ENCODE assay signal across 16 cellular contexts in genomic region chr7:2195403-2196246, GRCh38. TPM values are rescaled to one million over a fixed set of nuclear protein-coding genes. Genes with fewer than 3 reads are reported as not detected.
DNase-seq lines count a peak whose midpoint lies in the region; ATAC-seq and TF ChIP-seq lines count a peak whose summit lies in the region.
"Had no signal": no experiment of that assay in that cellular context is flagged by ENCODE, and none has a peak within 500 bp of the region (broad histone marks: within the 10 kb centered on the region; RNA-seq: fewer than 3 reads in every experiment).

No MANE protein-coding gene starts in this region.

- H3K4me3 ChIP-seq in mammary epithelial cell (replicated peaks in 1 of 3; ENCODE audit: insufficient read depth in 1 of 3, low read depth in 2 of 3, low read length in 3 of 3) = no peak overlapping the region
- H3K4me3 ChIP-seq in GM23248 = no peak overlapping the region
- H3K4me3 ChIP-seq: A549, coronary artery had no signal

- dilution Hi-C loops in mammary epithelial cell (cut with HindIII; ENCODE audit: low sequenced_read_pairs) = loop anchor here (10.0 kb wide), 1 partner anchor 101 kb away; no protein-coding TSS in a partner anchor

- H3K4me1 ChIP-seq in mammary epithelial cell (ENCODE audit: insufficient read depth, low read length) (peaks cover 20% of the 10 kb centered on the region), GM23248 (ENCODE audit: insufficient read depth) (no peaks in the 10 kb centered on the region)
- H3K4me1 ChIP-seq: A549 had no signal

- no peaks in the 10 kb centered on the region for H3K27me3 Mint-ChIP-seq in MCF 10A (ENCODE audit: insufficient read depth, unreplicated experiment)
- H3K27me3 Mint-ChIP-seq: activated naive CD8-positive, alpha-beta T cell treated with anti-CD3 and anti-CD28 coated beads, Interleukin-2, amount 50 U/mL, for 24 hours; naive thymus-derived CD8-positive, alpha-beta T cell; type B pancreatic cell had no signal

- BruUV-seq in mammary epithelial cell (replicated peaks; lab: Mats Ljungman, UMichigan) = no TSS peak
- BruUV-seq in MCF 10A (replicated peaks; lab: Mats Ljungman, UMichigan) = no TSS peak

- H3K9me2 ChIP-seq in GM23248 (ENCODE audit: insufficient read depth) = no peaks in the 10 kb centered on the region

- H3K79me2 ChIP-seq in mammary epithelial cell (ENCODE audit: insufficient read depth, low read length) = peaks cover 6% of the 10 kb centered on the region
- H3K79me2 ChIP-seq in GM23248 (ENCODE audit: insufficient read depth) = no peaks in the 10 kb centered on the region; the same call in 1 of the 2 replicates

- no peak for TF ChIP-seq CTCF in mammary epithelial cell (conservative IDR thresholded peaks at IDR 0.05 in 1 of 2, IDR thresholded peaks at IDR 0.05 in 1 of 2; ENCODE audit: extremely low read depth in 1 of 2, insufficient read depth in 1 of 2, low read depth in 1 of 2, low read length in 2 of 2)
- TF ChIP-seq CTCF in MCF 10A (IDR thresholded peaks at IDR 0.05; ENCODE audit: unreplicated experiment) = no peak

- 0 out of 2 replicates have a peak, but pooled peaks cover 3% of the 10 kb centered on the region for H3F3A ChIP-seq in GM23248 (ENCODE audit: insufficient read depth)

- no peaks in the 10 kb centered on the region for H3K9me3 Mint-ChIP-seq in MCF 10A (ENCODE audit: unreplicated experiment)
- H3K9me3 Mint-ChIP-seq: activated naive CD8-positive, alpha-beta T cell treated with anti-CD3 and anti-CD28 coated beads, Interleukin-2, amount 50 U/mL, for 24 hours; type B pancreatic cell had no signal

- H3K4me3 Mint-ChIP-seq in MCF 10A (ENCODE audit: unreplicated experiment) = no peak overlapping the region
- H3K4me3 Mint-ChIP-seq: activated naive CD8-positive, alpha-beta T cell treated with anti-CD3 and anti-CD28 coated beads, Interleukin-2, amount 50 U/mL, for 24 hours; naive thymus-derived CD8-positive, alpha-beta T cell; type B pancreatic cell had no signal

- H3K27me3 ChIP-seq in mammary epithelial cell (ENCODE audit: insufficient read depth, low read length) = no peaks in the 10 kb centered on the region
- H3K27me3 ChIP-seq in GM23248 (replicated peaks; ENCODE audit: insufficient read depth) = no peaks in the 10 kb centered on the region

- H3K9ac ChIP-seq in mammary epithelial cell (ENCODE audit: insufficient read depth, low read length) = no peak overlapping the region
- H3K9ac ChIP-seq in GM23248 = no peak overlapping the region

- no peaks in the 10 kb centered on the region for H3K4me1 Mint-ChIP-seq in MCF 10A (ENCODE audit: insufficient read depth, unreplicated experiment)

- H3K27ac Mint-ChIP-seq in MCF 10A (ENCODE audit: low read depth, unreplicated experiment) = no peak overlapping the region
- H3K27ac Mint-ChIP-seq: activated naive CD8-positive, alpha-beta T cell treated with anti-CD3 and anti-CD28 coated beads, Interleukin-2, amount 50 U/mL, for 24 hours; type B pancreatic cell had no signal

- WGBS in mammary epithelial cell (ENCODE audit: low coverage, missing lambda C conversion rate) = 25% methylated on average over 12 of the region's 13 CpGs
- WGBS in GM23248 (ENCODE audit: low coverage in 1 of 2, low lambda C conversion rate in 2 of 2, missing lambda C conversion rate in 2 of 2), 2 experiments = 96% methylated on average over 13 of the region's 13 CpGs

- H3K4me2 ChIP-seq in mammary epithelial cell (ENCODE audit: insufficient read depth, low read depth, low read length) = peak overlapping the region; percentile 40
- H3K4me2 ChIP-seq in GM23248 (ENCODE audit: unreplicated experiment) = no peak overlapping the region
- H3K4me2 ChIP-seq: A549 had no signal

- peaks cover 26% of the 10 kb centered on the region for H3K36me3 Mint-ChIP-seq in MCF 10A (ENCODE audit: insufficient read depth, unreplicated experiment)

- POLR2A ChIA-PET in MCF 10A (lab: Yijun Ruan, JAX) = interaction anchor here (0.6 kb wide), 1 partner anchor 353 kb away, joined by 3 read pairs; no protein-coding TSS in a partner anchor

- H2AFZ ChIP-seq in mammary epithelial cell (ENCODE audit: low read depth, low read length) = peak overlapping the region; percentile 28
- H2AFZ ChIP-seq in GM23248 = no peak overlapping the region

- no peaks in the 10 kb centered on the region for H4K20me1 ChIP-seq in mammary epithelial cell (ENCODE audit: insufficient read depth, low read length)
- H4K20me1 ChIP-seq in GM23248 (ENCODE audit: insufficient read depth) = no peaks in the 10 kb centered on the region

- H3K27ac ChIP-seq in mammary epithelial cell (ENCODE audit: insufficient read depth, low read depth, low read length) = no peak overlapping the region
- H3K27ac ChIP-seq in GM23248 = no peak overlapping the region
- H3K27ac ChIP-seq: A549, coronary artery had no signal

- in situ Hi-C loops in mammary epithelial cell (cut with MboI; ENCODE audit: low sequenced_read_pairs in 2 of 2) = no loop called here
- in situ Hi-C loops in GM23248 (cut with MboI) = no loop called here

- ATAC-seq in GM19328 (IDR thresholded peaks at IDR 0.05; ENCODE audit: unreplicated experiment) (no peak), HG02623 (IDR thresholded peaks at IDR 0.05; ENCODE audit: unreplicated experiment) (no peak)
- ATAC-seq: A549; activated naive CD8-positive, alpha-beta T cell treated with anti-CD3 and anti-CD28 coated beads, Interleukin-2, amount 50 U/mL, for 24 hours; naive thymus-derived CD8-positive, alpha-beta T cell had no signal

- CTCF ChIA-PET in mammary epithelial cell (lab: Charles Lee; ENCODE audit: low non-redundant PET) = interaction anchor here (0.6 to 0.9 kb wide), 5 partner anchors 233 to 997 kb away, joined by 3 to 21 read pairs (median 5); no protein-coding TSS in a partner anchor
- CTCF ChIA-PET in MCF 10A (lab: Yijun Ruan, JAX) = interaction anchor here (0.6 to 1.4 kb wide), 9 partner anchors 10 to 1441 kb away, joined by 3 to 5 read pairs (median 4); no protein-coding TSS in a partner anchor

- H3K36me3 ChIP-seq in mammary epithelial cell (ENCODE audit: insufficient read depth, low read length) (no peaks in the 10 kb centered on the region), GM23248 (ENCODE audit: low read depth) (no peaks in the 10 kb centered on the region; the same call in 1 of the 2 replicates)

- H3K9me3 ChIP-seq in mammary epithelial cell (replicated peaks; ENCODE audit: insufficient read depth, low read length) (no peaks in the 10 kb centered on the region), GM23248 (ENCODE audit: low read depth) (no peaks in the 10 kb centered on the region)

- DNase-seq in mammary epithelial cell (no peak), MCF 10A (ENCODE audit: unreplicated experiment) (no peak), cerebellar nuclear complex (lab: John Stamatoyannopoulos, UW) (peak; percentile 88 to 90), left kidney (ENCODE audit: low read depth, low spot score) (peak; percentile 34), GM23248 (no peak), AG08395 (ENCODE audit: low spot score) (no peak)
- DNase-seq: activated CD8-positive, alpha-beta memory T cell treated with anti-CD3 and anti-CD28 coated beads, Interleukin-2, amount 50 U/mL, for 4 hours; activated naive CD8-positive, alpha-beta T cell treated with anti-CD3 and anti-CD28 coated beads, Interleukin-2, amount 50 U/mL, for 24 hours; NCI-H2227 treated with DMSO at 0.1 percent for 48 hours; SHP77 treated with DMSO at 0.1 percent for 48 hours had no signal

- intact Hi-C loops in mammary epithelial cell (cut with micrococcal nuclease) = no loop called here
- intact Hi-C loops in MCF 10A (cut with micrococcal nuclease) = loop anchor here (10.0 kb wide), 1 partner anchor 621 kb away; the partner anchor contains the start of gene PSMG3

RNA-seq across cellular contexts. Expression of gene MAD1L1, which starts 37.1 kb away (rescaled TPM):
- total RNA-seq in mammary epithelial cell (10 to 100 TPM; 20.7 to 35.4 TPM), MCF 10A (2022) (25.2 and 32.0 TPM in 2 replicates)
- polyA plus RNA-seq in mammary epithelial cell (17.7 TPM), GM23248 (2016; fragmentation: Nextera tagmentation; extraction: Ambion mirVana) (38.2 and 46.5 TPM in 2 replicates)
- polyA minus RNA-seq in mammary epithelial cell = 32.0 TPM
- total RNA-seq in GM23248 (2014; rRNA removed; shearing (Covaris generic)) = 57.0 and 69.8 TPM in 2 replicates

RNA-seq across cellular contexts. Expression of gene MRM2, which starts 46.4 kb away (rescaled TPM):
- 10 to 100 TPM; 14.0 to 29.9 TPM for total RNA-seq in mammary epithelial cell
- 27.5 TPM for polyA plus RNA-seq in mammary epithelial cell
- polyA minus RNA-seq in mammary epithelial cell = 5.1 TPM
- total RNA-seq in MCF 10A (2022) = 26.9 and 32.1 TPM in 2 replicates
- 20.8 and 21.5 TPM in 2 replicates for total RNA-seq in GM23248 (2014; rRNA removed; shearing (Covaris generic))
- 42.2 and 46.4 TPM in 2 replicates for polyA plus RNA-seq in GM23248 (2016; fragmentation: Nextera tagmentation; extraction: Ambion mirVana)

RNA-seq across cellular contexts. Expression of gene NUDT1, which starts 46.4 kb away (rescaled TPM):
- total RNA-seq in mammary epithelial cell = 10 to 100 TPM in 1 of 2 donors, 1 to 10 TPM in 1; 5.7 to 26.4 TPM
- 39.0 TPM for polyA plus RNA-seq in mammary epithelial cell
- polyA minus RNA-seq in mammary epithelial cell = 7.5 TPM
- total RNA-seq in MCF 10A (2022) = 20.3 and 27.2 TPM in 2 replicates
- 15.7 and 61.0 TPM in 2 replicates for total RNA-seq in GM23248 (2014; rRNA removed; shearing (Covaris generic))
- 47.7 and 51.1 TPM in 2 replicates for polyA plus RNA-seq in GM23248 (2016; fragmentation: Nextera tagmentation; extraction: Ambion mirVana)

Comparison
In these comparisons a context has a peak if more than half of its experiments do, and no peak if none do; other contexts are left out.
1. DNase-seq: peak in cerebellar nuclear complex (2 of 2) and left kidney (single experiment); none in mammary epithelial cell (single experiment), MCF 10A (single experiment), GM23248 (single experiment) and AG08395 (single experiment).